ENCODE assay signal across 22 cellular contexts in the genomic region with DNA sequence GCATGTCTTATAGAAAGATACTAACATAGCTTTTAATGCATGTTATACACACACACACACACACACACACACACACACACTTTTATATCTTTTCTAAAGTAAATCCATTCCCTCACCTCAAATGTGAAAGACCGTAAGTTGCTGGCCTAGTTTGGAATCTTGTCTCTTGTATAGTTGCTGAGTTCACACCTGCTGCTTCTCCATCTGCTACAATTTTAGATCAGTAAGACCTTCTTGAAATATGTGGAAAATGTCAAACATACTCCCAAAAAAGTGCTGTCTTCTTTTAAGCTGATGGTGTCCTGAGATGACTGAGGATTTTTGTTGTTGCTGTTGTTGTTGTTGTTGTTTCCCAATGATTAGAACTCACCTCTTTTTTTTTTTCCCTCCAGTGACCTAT.
"Had no signal": no experiment of that assay in that cellular context is flagged by ENCODE, and none has a peak within 500 bp of the region (broad histone marks: within the 10 kb centered on the region; RNA-seq: fewer than 3 reads in every experiment).

No MANE protein-coding gene starts in this region.

- H3K27ac ChIP-seq: SJSA1, SK-N-MC had no signal

- H3K27me3 ChIP-seq: MG63, SJSA1 had no signal

- ATAC-seq: HepG2 had no signal

- H3K36me3 ChIP-seq: MG63, SJSA1 had no signal

- H3K4me1 ChIP-seq: SJSA1 had no signal

- H3K4me3 ChIP-seq: MG63, SJSA1, SK-N-MC had no signal

- DNase-seq: IMR-90, Karpas-422, KG1, MG63, NCI-H1092, NCI-H1105 treated with DMSO at 0.1 percent for 48 hours, NCI-H1417 treated with DMSO at 0.1 percent for 48 hours, NCI-H146, NCI-H1694 treated with DMSO at 0.1 percent for 48 hours, NCI-H1930, NCI-H2081, NCI-H2107, NCI-H2227 treated with DMSO at 0.1 percent for 48 hours, NCI-H524, NCI-H526 treated with DMSO at 0.1 percent for 48 hours, NCI-H774, Right ventricle myocardium superior, RPMI8226, SIG-M5 had no signal

- H3K9me3 ChIP-seq: MG63, SJSA1 had no signal
